25 cellular contexts compared by ENCODE assay signal in the genomic region with DNA sequence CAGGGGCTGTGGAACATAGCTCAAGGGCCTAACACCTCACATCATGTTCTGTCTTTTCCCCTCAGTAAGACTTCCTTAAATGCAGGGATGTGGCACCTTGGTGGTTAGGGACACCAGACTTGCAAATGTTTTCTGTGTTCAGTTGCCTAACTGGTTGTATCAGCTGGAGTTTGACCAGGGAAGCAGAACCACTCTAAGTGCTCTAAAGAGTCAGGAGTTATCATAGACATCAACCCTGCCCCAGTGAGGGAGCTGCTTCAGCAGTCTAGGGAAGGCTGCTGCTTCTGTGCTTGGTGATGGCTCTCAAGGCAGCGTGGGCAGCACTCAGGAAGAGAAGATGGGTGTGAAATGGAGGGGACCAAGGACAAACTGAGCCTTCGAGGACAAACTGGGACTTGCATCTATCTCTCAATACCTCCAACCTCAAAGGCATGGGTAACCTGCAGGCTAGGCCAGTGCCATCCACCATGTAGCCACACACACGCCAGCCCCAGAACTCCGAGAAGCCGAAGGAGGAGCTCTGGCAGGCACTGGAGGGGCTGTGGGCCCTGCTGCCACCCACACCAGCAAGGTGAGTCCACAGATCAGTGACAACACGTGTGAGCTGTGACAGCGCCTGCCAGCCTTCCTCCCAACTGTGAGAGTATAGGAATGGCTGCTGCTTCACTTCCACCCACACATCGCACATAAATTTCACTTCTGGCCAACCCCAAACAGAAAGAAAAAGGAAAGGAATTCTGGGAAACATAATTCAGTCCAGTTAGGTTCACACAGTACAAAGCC.
"Had no signal": no experiment of that assay in that cellular context is flagged by ENCODE, and none has a peak within 500 bp of the region (broad histone marks: within the 10 kb centered on the region; RNA-seq: fewer than 3 reads in every experiment).

No MANE protein-coding gene starts in this region.

- H3K9me3 ChIP-seq: adrenal gland, ascending aorta, gastroesophageal sphincter, lower lobe of right lung, ovary, prostate gland, tibial nerve had no signal

- H3K27me3 ChIP-seq: ascending aorta, brain microvascular endothelial cell, gastroesophageal sphincter, ovary, tibial nerve had no signal

- FAIRE-seq: endothelial cell of umbilical vein, kidney had no signal

- DNase-seq: activated B cell treated with CpG ODN at 0.5 μM for 24 hours; activated CD4-positive, alpha-beta T cell treated with anti-CD3 and anti-CD28 coated beads for 36 hours; activated CD4-positive, alpha-beta T cell treated with anti-CD3 and anti-CD28 coated beads, Interleukin-2, amount 50 U/mL, for 4 hours; activated CD8-positive, alpha-beta memory T cell treated with anti-CD3 and anti-CD28 coated beads for 24 hours; activated effector memory CD4-positive, alpha-beta T cell treated with anti-CD3 and anti-CD28 coated beads, Interleukin-2, amount 50 U/mL, for 16 hours; activated naive CD4-positive, alpha-beta T cell treated with anti-CD3 and anti-CD28 coated beads for 36 hours; activated naive CD8-positive, alpha-beta T cell treated with anti-CD3 and anti-CD28 coated beads for 36 hours; brain microvascular endothelial cell; cortex of kidney; hippocampal formation; lower lobe of right lung; natural killer cell; retina; stimulated activated CD4-positive, alpha-beta T cell treated with anti-CD3 and anti-CD28 coated beads, Interleukin-12 subunit alpha, Interleukin-12 subunit beta, amount 100 ng/mL, for 4 hours; stimulated activated CD4-positive, alpha-beta T cell treated with anti-CD3 and anti-CD28 coated beads, Interleukin-4, amount 100 ng/mL, for 1 hour; T-helper 2 cell had no signal

- H3K4me3 ChIP-seq: adrenal gland, ascending aorta, gastroesophageal sphincter, lower lobe of right lung, ovary, prostate gland, skin epidermis, tibial nerve had no signal

- H3K27ac ChIP-seq: ascending aorta, brain microvascular endothelial cell, gastroesophageal sphincter, lower lobe of right lung, ovary, prostate gland, skin epidermis had no signal

- H3K36me3 ChIP-seq: adrenal gland, ascending aorta, brain microvascular endothelial cell, gastroesophageal sphincter, lower lobe of right lung, ovary, prostate gland, tibial nerve had no signal

- ATAC-seq: activated CD4-positive, alpha-beta T cell treated with anti-CD3 and anti-CD28 coated beads for 36 hours; lower lobe of right lung; natural killer cell had no signal

- H3K4me1 ChIP-seq: adrenal gland, ascending aorta, gastroesophageal sphincter, lower lobe of right lung, prostate gland had no signal
